ENCODE assay signal across 15 cellular contexts in the genomic region with DNA sequence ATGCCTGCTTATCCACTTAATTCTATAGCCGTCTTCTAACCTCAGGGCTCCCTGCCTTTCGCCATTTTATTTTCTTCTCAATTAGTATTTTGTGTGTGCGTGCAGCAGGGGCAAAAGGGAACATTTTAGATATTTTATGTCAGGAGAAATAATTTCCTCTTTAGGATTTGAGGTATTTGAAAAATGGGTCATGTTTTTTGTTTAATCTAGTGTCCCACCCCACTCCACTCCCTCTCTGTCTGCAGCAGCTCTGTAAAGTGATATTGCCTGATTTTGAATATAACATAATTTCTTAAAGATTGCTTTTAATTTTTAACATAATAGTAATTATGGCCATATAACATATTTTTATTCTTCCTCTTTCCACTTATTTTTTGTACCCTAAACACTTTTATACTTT.
"Had no signal": no experiment of that assay in that cellular context is flagged by ENCODE, and none has a peak within 500 bp of the region (broad histone marks: within the 10 kb centered on the region; RNA-seq: fewer than 3 reads in every experiment).

No MANE protein-coding gene starts in this region.

- H3K4me1 ChIP-seq: ascending aorta, right atrium auricular region, transverse colon, vagina had no signal

- H3K4me3 Mint-ChIP-seq: activated T-helper 17 cell treated with anti-CD3 and anti-CD28 coated beads, Interleukin-2, amount 50 U/mL, for 72 hours; nephron progenitor cell had no signal

- DNase-seq: activated CD4-positive, alpha-beta T cell treated with anti-CD3 and anti-CD28 coated beads, Interleukin-2, amount 50 U/mL, for 1 hour; activated naive CD4-positive, alpha-beta T cell treated with Interleukin-2 at 50 U/mL for 16 hours; glutamatergic neuron; nephron progenitor cell; occipital lobe; stimulated activated naive CD8-positive, alpha-beta T cell treated with anti-CD3 and anti-CD28 coated beads, Interleukin-15, Interleukin-2, amounts not matched to agents 100 U/mL and 50 U/mL, for 24 hours; transverse colon had no signal

- H3K9me3 Mint-ChIP-seq: activated T-helper 17 cell treated with anti-CD3 and anti-CD28 coated beads, Interleukin-2, amount 50 U/mL, for 72 hours; nephron progenitor cell had no signal

- H3K27me3 Mint-ChIP-seq: activated T-helper 17 cell treated with anti-CD3 and anti-CD28 coated beads, Interleukin-2, amount 50 U/mL, for 72 hours; progenitor cell of endocrine pancreas had no signal

- ATAC-seq: activated CD4-positive, CD25-positive, alpha-beta regulatory T cell treated with anti-CD3 and anti-CD28 coated beads, Interleukin-2, amount 50 U/mL, for 24 hours; activated T-helper 17 cell treated with anti-CD3 and anti-CD28 coated beads, Interleukin-2, amount 50 U/mL, for 72 hours; stimulated activated naive CD8-positive, alpha-beta T cell treated with anti-CD3 and anti-CD28 coated beads, Interleukin-15, Interleukin-2, amounts not matched to agents 100 U/mL and 50 U/mL, for 24 hours had no signal

- H3K27ac Mint-ChIP-seq: activated T-helper 17 cell treated with anti-CD3 and anti-CD28 coated beads, Interleukin-2, amount 50 U/mL, for 72 hours; nephron progenitor cell; progenitor cell of endocrine pancreas had no signal

- H3K4me3 ChIP-seq: ascending aorta, cardiac muscle cell, right atrium auricular region, smooth muscle cell, transverse colon, vagina had no signal

- H3K27me3 ChIP-seq: ascending aorta, cardiac muscle cell, right atrium auricular region, transverse colon, vagina had no signal

- H3K27ac ChIP-seq: ascending aorta, cardiac muscle cell, right atrium auricular region, transverse colon, vagina had no signal

- H3K36me3 ChIP-seq: ascending aorta, cardiac muscle cell, right atrium auricular region, transverse colon, vagina had no signal

- H3K4me1 Mint-ChIP-seq: activated T-helper 17 cell treated with anti-CD3 and anti-CD28 coated beads, Interleukin-2, amount 50 U/mL, for 72 hours had no signal

- H3K9me3 ChIP-seq: ascending aorta, right atrium auricular region, transverse colon, vagina had no signal
